Comparison of ENCODE assay signal across 8 cellular contexts in genomic region chr2:130797493-130798435, GRCh38. TPM values are rescaled to one million over a fixed set of nuclear protein-coding genes. Genes with fewer than 3 reads are reported as not detected.
DNase-seq lines count a peak whose midpoint lies in the region; ATAC-seq and FAIRE-seq lines count a peak whose summit lies in the region.

No MANE protein-coding gene starts in this region.

- ATAC-seq in HG03439 (IDR thresholded peaks at IDR 0.05; ENCODE audit: unreplicated experiment): peak; percentile 95

- FAIRE-seq in GM19239 (lab: Jason Lieb, UNC): peak; percentile 83

- DNase-seq in CD1c-positive myeloid dendritic cell (ENCODE audit: extremely low spot score): peak; percentile 94
- peak; percentile 91 for DNase-seq in GM19239 (ENCODE audit: insufficient read length, low spot score)
- DNase-seq in NCI-H526 treated with DMSO at 0.1 percent for 48 hours (lab: John Stamatoyannopoulos, UW): peak; percentile 80
- peak; percentile 93 to 95 for DNase-seq in activated CD4-positive, alpha-beta T cell treated with anti-CD3 and anti-CD28 coated beads, Interleukin-2, amount 50 U/mL, for 48 hours
- DNase-seq in ecto neural progenitor cell (ENCODE audit: low spot score): peak; percentile 96
- DNase-seq in lung microvascular endothelial cell (ENCODE audit: low read depth in 2 of 2): peak; percentile 85 to 90
- peak; percentile 84 to 91 (median 90) for DNase-seq in stimulated activated CD4-positive, alpha-beta T cell treated with anti-CD3 and anti-CD28 coated beads, TNF-alpha, amount 100 ng/mL, for 24 hours (ENCODE audit: low read depth in 3 of 3)

RNA-seq across cellular contexts. Expression of gene ARHGEF4, which starts 39.0 kb away (rescaled TPM):
- under 0.01 and 2.2 TPM in 2 replicates for total RNA-seq in lung microvascular endothelial cell

RNA-seq across cellular contexts. Expression of gene AMER3, which starts 42.4 kb away (rescaled TPM):
- not detected in 2 replicates for total RNA-seq in lung microvascular endothelial cell

Comparison
In these comparisons a context has a peak if more than half of its experiments do, and no peak if none do; other contexts are left out.
1. Peak in every context shown above with its lines: DNase-seq and ATAC-seq.